In genomic region chr11:128054323-128054910, GRCh38 we compare ENCODE assay signal across 10 cellular contexts.
A peak's percentile ranks its signal among the peaks of the same experiment; 100 is the strongest.
DNase-seq lines count a peak whose midpoint lies in the region; ATAC-seq, FAIRE-seq and TF ChIP-seq lines count a peak whose summit lies in the region.
"Had no signal": no experiment of that assay in that cellular context is flagged by ENCODE, and none has a peak within 500 bp of the region (broad histone marks: within the 10 kb centered on the region; RNA-seq: fewer than 3 reads in every experiment).

No MANE protein-coding gene starts in this region.

- no peak for TF ChIP-seq CTCF in AG10803 (conservative IDR thresholded peaks at IDR 0.05; ENCODE audit: low read length)

- peaks cover 0 to 21% of the 10 kb centered on the region in 2 donors for H3K36me3 Mint-ChIP-seq in activated naive CD4-positive, alpha-beta T cell treated with anti-CD3 and anti-CD28 coated beads, Interleukin-2, amount 50 U/mL, for 72 hours

- H3K9me3 Mint-ChIP-seq in activated naive CD4-positive, alpha-beta T cell treated with anti-CD3 and anti-CD28 coated beads, Interleukin-2, amount 50 U/mL, for 72 hours = peaks cover 3 to 14% of the 10 kb centered on the region in 2 donors

- ATAC-seq in HG03135 (IDR thresholded peaks at IDR 0.05; ENCODE audit: unreplicated experiment) = peak; percentile 67
- ATAC-seq in activated naive CD4-positive, alpha-beta T cell treated with anti-CD3 and anti-CD28 coated beads, Interleukin-2, amount 50 U/mL, for 72 hours = peak in 1 of 2 donors; percentile 38

- DNase-seq in AG10803 (ENCODE audit: low read depth) (peak; percentile 78), GM19239 (ENCODE audit: insufficient read length, low spot score) (no peak), A172 (ENCODE audit: low spot score) (no peak), RKO (ENCODE audit: low spot score) (no peak), AML-193 (lab: John Stamatoyannopoulos, UW) (no peak), COR-L47 (lab: John Stamatoyannopoulos, UW) (no peak)
- DNase-seq in activated naive CD4-positive, alpha-beta T cell treated with anti-CD3 and anti-CD28 coated beads, Interleukin-2, amount 50 U/mL, for 72 hours (ENCODE audit: low spot score in 2 of 2) = no peak

- peak; percentile 87 for FAIRE-seq in GM19239 (lab: Jason Lieb, UNC)
- FAIRE-seq: G401.6 had no signal

- no peak overlapping the region for H3K4me3 ChIP-seq in AG10803 (ENCODE audit: low read length)
- H3K4me3 ChIP-seq: SJSA1 had no signal

- peak overlapping the region; percentile 81 to 91 for H3K27ac Mint-ChIP-seq in activated naive CD4-positive, alpha-beta T cell treated with anti-CD3 and anti-CD28 coated beads, Interleukin-2, amount 50 U/mL, for 72 hours
